ENCODE assay signal across 16 cellular contexts in genomic region chr7:68613897-68614296, GRCh38.
DNase-seq lines count a peak whose midpoint lies in the region; ATAC-seq and TF ChIP-seq lines count a peak whose summit lies in the region.
"Had no signal": no experiment of that assay in that cellular context is flagged by ENCODE, and none has a peak within 500 bp of the region (broad histone marks: within the 10 kb centered on the region; RNA-seq: fewer than 3 reads in every experiment).

No MANE protein-coding gene starts in this region.

- H3K4me3 Mint-ChIP-seq in endodermal cell (no peak overlapping the region), nephron (no peak overlapping the region)
- H3K4me3 Mint-ChIP-seq: CD4-positive, CD25-positive, alpha-beta regulatory T cell; IgD-negative memory B cell had no signal

- peaks cover 40% of the 10 kb centered on the region for H3K9me3 Mint-ChIP-seq in endodermal cell
- peaks cover 46% of the 10 kb centered on the region for H3K9me3 Mint-ChIP-seq in nephron

- no peaks in the 10 kb centered on the region for H3K4me1 ChIP-seq in endodermal cell (ENCODE audit: control insufficient read depth, insufficient read depth, low read length)
- H3K4me1 ChIP-seq: Caco-2, HAP-1 had no signal

- H3K4me3 ChIP-seq in endodermal cell (ENCODE audit: low read length), result peak overlapping the region; percentile 4
- H3K4me3 ChIP-seq: HAP-1 had no signal

- H3K27me3 Mint-ChIP-seq in endodermal cell (ENCODE audit: insufficient read depth), result no peaks in the 10 kb centered on the region
- peaks cover 13% of the 10 kb centered on the region for H3K27me3 Mint-ChIP-seq in nephron (ENCODE audit: low read depth)
- H3K27me3 Mint-ChIP-seq: CD4-positive, CD25-positive, alpha-beta regulatory T cell; IgD-negative memory B cell had no signal

- ATAC-seq in SK-N-SH treated with all-trans-retinoic acid at 6 μM for 48 hours, result peak; percentile 74
- ATAC-seq in HG03354 (IDR thresholded peaks at IDR 0.05; ENCODE audit: poor library complexity, severe bottlenecking, unreplicated experiment), result no peak
- ATAC-seq: HepG2 had no signal

- H3K4me1 Mint-ChIP-seq in endodermal cell (peaks cover 30% of the 10 kb centered on the region), nephron (peaks cover 8% of the 10 kb centered on the region)
- H3K4me1 Mint-ChIP-seq: CD4-positive, CD25-positive, alpha-beta regulatory T cell; IgD-negative memory B cell had no signal

- H3K9ac ChIP-seq in endodermal cell (ENCODE audit: extremely low read depth, low read length, poor library complexity, severe bottlenecking), result no peak overlapping the region

- peaks cover 46% of the 10 kb centered on the region for H3K9me3 ChIP-seq in endodermal cell (ENCODE audit: control insufficient read depth, low read length)
- H3K9me3 ChIP-seq: BE2C, HAP-1 had no signal

- no peaks in the 10 kb centered on the region for H3K27me3 ChIP-seq in endodermal cell (ENCODE audit: control insufficient read depth, insufficient read depth, low read length, poor library complexity, severe bottlenecking)
- H3K27me3 ChIP-seq: BE2C had no signal

- WGBS in endodermal cell (ENCODE audit: insufficient coverage in 1 of 2, insufficient read length in 1 of 2), 2 experiments, result 95 to 98% methylated on average over 3 of the region's 4 CpGs

- peak; percentile 23 for DNase-seq in M059J (ENCODE audit: low read depth)
- DNase-seq in endodermal cell, result no peak
- no peak for DNase-seq in HPDE6-E6E7 (ENCODE audit: extremely low spot score)
- DNase-seq in stimulated activated naive CD4-positive, alpha-beta T cell (lab: John Stamatoyannopoulos, UW), result no peak
- DNase-seq in NCI-H345 treated with DMSO at 0.1 percent for 48 hours (lab: John Stamatoyannopoulos, UW; ENCODE audit: unreplicated experiment), result no peak
- DNase-seq: 8988T; C1 segment of cervical spinal cord; Caco-2; CD4-positive, CD25-positive, alpha-beta regulatory T cell had no signal

- H3K27ac ChIP-seq in endodermal cell (ENCODE audit: low read depth, low read length), result no peak overlapping the region

- H3K36me3 ChIP-seq in endodermal cell (ENCODE audit: control insufficient read depth, insufficient read depth, low read length), result no peaks in the 10 kb centered on the region
- H3K36me3 ChIP-seq: BE2C, HAP-1 had no signal

- TF ChIP-seq CTCF in endodermal cell (conservative IDR thresholded peaks at IDR 0.05) (no peak), nephron (IDR thresholded peaks at IDR 0.05; ENCODE audit: unreplicated experiment in 3 of 3) (no peak)

- H3K27ac Mint-ChIP-seq in endodermal cell (no peak overlapping the region), nephron (peak overlapping the region in 2 of 3 experiments; percentile 17 to 25)
- H3K27ac Mint-ChIP-seq: CD4-positive, CD25-positive, alpha-beta regulatory T cell; IgD-negative memory B cell had no signal

- peaks cover 8% of the 10 kb centered on the region for H3K36me3 Mint-ChIP-seq in endodermal cell (ENCODE audit: low read depth)
- peaks cover 9% of the 10 kb centered on the region for H3K36me3 Mint-ChIP-seq in nephron (ENCODE audit: low read depth)
- H3K36me3 Mint-ChIP-seq: CD4-positive, CD25-positive, alpha-beta regulatory T cell had no signal

TF ChIP-seq in SK-N-SH treated with all-trans-retinoic acid at 6 μM for 48 hours, 23 proteins besides CTCF, POLR2A, EP300 and RAD21:
- TF ChIP-seq OSR1 (CRISPR knock-in tag; IDR thresholded peaks at IDR 0.05), result no peak
- peak; percentile 47 for TF ChIP-seq ISL1 (CRISPR knock-in tag; IDR thresholded peaks at IDR 0.05)
TF ChIP-seq in SK-N-SH treated with all-trans-retinoic acid at 6 μM for 48 hours: peak in this region for 1.
